Comparison of ENCODE assay signal across 18 cellular contexts in the genomic region with DNA sequence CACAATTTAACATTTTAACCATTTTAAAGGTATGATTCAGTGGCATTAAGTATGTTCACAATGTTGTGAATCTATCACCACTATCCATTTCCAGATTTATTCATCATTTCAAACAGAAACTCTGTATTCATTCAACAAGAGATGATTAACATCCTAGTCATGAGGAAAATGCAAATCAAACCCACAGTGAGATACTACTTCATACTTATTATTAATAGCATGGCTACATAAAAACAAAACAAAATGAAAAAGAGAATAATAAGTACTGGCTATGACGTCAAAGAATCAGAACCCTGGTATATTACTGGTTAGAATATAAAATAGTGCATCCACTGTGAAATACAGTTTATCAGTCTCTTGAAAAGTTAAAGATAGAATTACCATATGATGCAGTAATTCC.
"Had no signal": no experiment of that assay in that cellular context is flagged by ENCODE, and none has a peak within 500 bp of the region (broad histone marks: within the 10 kb centered on the region; RNA-seq: fewer than 3 reads in every experiment).

No MANE protein-coding gene starts in this region.

- H3K4me1 ChIP-seq: gastrocnemius medialis, sigmoid colon, stomach, transverse colon had no signal

- H3K4me1 Mint-ChIP-seq: naive thymus-derived CD4-positive, alpha-beta T cell; nephron progenitor cell had no signal

- DNase-seq: cerebellar nuclear complex; dermis blood vessel endothelial cell; erythroblast; gastrocnemius medialis; glutamatergic neuron; mesendoderm; naive thymus-derived CD4-positive, alpha-beta T cell; nephron progenitor cell; posterior cingulate gyrus; sigmoid colon; small intestine; stimulated activated CD4-positive, alpha-beta T cell treated with anti-CD3 and anti-CD28 coated beads, Interleukin-12 subunit alpha, Interleukin-12 subunit beta, amount 100 ng/mL, for 4 hours; stimulated activated naive CD4-positive, alpha-beta T cell; stomach; substantia nigra; transverse colon had no signal

- H3K79me2 ChIP-seq: hepatocyte had no signal

- H3K27ac Mint-ChIP-seq: naive thymus-derived CD4-positive, alpha-beta T cell; nephron progenitor cell had no signal

- H3K36me3 Mint-ChIP-seq: naive thymus-derived CD4-positive, alpha-beta T cell had no signal

- H3K4me3 Mint-ChIP-seq: naive thymus-derived CD4-positive, alpha-beta T cell; nephron progenitor cell had no signal

- H3K4me2 ChIP-seq: hepatocyte had no signal

- H3K27ac ChIP-seq: gastrocnemius medialis, hepatocyte, sigmoid colon, stomach, thoracic aorta, transverse colon had no signal

- H3K36me3 ChIP-seq: gastrocnemius medialis, sigmoid colon, stomach, thoracic aorta, transverse colon had no signal

- H3K9me3 ChIP-seq: gastrocnemius medialis, sigmoid colon, thoracic aorta, transverse colon had no signal

- H3K27me3 ChIP-seq: gastrocnemius medialis, hepatocyte, sigmoid colon, stomach, transverse colon had no signal

- H2AFZ ChIP-seq: hepatocyte had no signal

- H3K27me3 Mint-ChIP-seq: naive thymus-derived CD4-positive, alpha-beta T cell had no signal

- H3K4me3 ChIP-seq: gastrocnemius medialis, hepatocyte, sigmoid colon, stomach, thoracic aorta, transverse colon had no signal

- ATAC-seq: gastrocnemius medialis; naive thymus-derived CD4-positive, alpha-beta T cell had no signal
